ENCODE assay signal across 19 cellular contexts in the genomic region with DNA sequence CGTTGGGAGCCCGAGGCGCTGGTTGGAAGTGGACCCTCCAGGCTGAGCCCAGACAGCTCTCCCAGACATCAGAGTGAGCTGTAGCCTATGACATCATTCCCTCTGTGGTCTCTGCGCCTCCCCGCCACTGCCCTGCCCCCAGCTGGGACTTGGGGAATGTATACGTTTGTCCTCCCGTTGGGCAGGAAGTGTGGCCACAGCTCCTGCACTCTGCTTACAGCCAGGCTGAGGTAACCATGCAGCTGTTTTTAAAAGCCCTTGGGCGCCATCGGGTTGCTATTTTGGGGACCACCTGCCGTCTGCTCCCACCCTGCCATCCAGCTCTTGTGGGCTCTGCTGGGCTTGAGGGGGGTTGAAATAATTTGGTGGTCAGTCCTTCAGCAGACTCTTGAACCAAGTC. TPM values are rescaled to one million over a fixed set of nuclear protein-coding genes. Genes with fewer than 3 reads are reported as not detected.
DNase-seq lines count a peak whose midpoint lies in the region; ATAC-seq, FAIRE-seq and TF ChIP-seq lines count a peak whose summit lies in the region.
"Had no signal": no experiment of that assay in that cellular context is flagged by ENCODE, and none has a peak within 500 bp of the region (broad histone marks: within the 10 kb centered on the region; RNA-seq: fewer than 3 reads in every experiment).

No MANE protein-coding gene starts in this region.

- H3K4me3 ChIP-seq in NB4 (ENCODE audit: low read depth, low read length) = peak overlapping the region; percentile 7
- no peak overlapping the region for H3K4me3 ChIP-seq in H1 (ENCODE audit: extremely low read depth in 1 of 4, insufficient read depth in 2 of 4, low read depth in 3 of 4, low read length in 4 of 4)
- no peak overlapping the region for H3K4me3 ChIP-seq in foreskin fibroblast (ENCODE audit: low read depth in 1 of 2, low read length in 2 of 2)
- H3K4me3 ChIP-seq: lung had no signal

- no peak overlapping the region for H3K18ac ChIP-seq in H1 (ENCODE audit: extremely low read depth, low read length)

- H3K36me3 ChIP-seq in H1 (ENCODE audit: control insufficient read depth in 2 of 4, insufficient read depth in 4 of 4, low read length in 3 of 4) = peaks cover 48 to 100% (median 86%) of the 10 kb centered on the region in 4 experiments
- H3K36me3 ChIP-seq: neutrophil had no signal

- H2BK20ac ChIP-seq in H1 (ENCODE audit: low read length) = no peak overlapping the region

- H3K79me2 ChIP-seq in H1 (ENCODE audit: control insufficient read depth in 1 of 2, insufficient read depth in 2 of 2, low read length in 2 of 2) = peaks cover 0 to 61% of the 10 kb centered on the region in 2 experiments; a peak in 2 of 4 replicates

- TF ChIP-seq RAD21 in H1 (IDR thresholded peaks at IDR 0.05 in 1 of 2, conservative IDR thresholded peaks at IDR 0.05 in 1 of 2; ENCODE audit: low read depth in 2 of 2, low read length in 2 of 2) = no peak

- TF ChIP-seq CTCF in NB4 (IDR thresholded peaks at IDR 0.05; ENCODE audit: low read depth, low read length) (no peak), H1 (IDR thresholded peaks at IDR 0.05; ENCODE audit: control extremely low read depth in 1 of 3, insufficient read depth in 1 of 3, low read depth in 1 of 3, low read length in 3 of 3) (no peak), foreskin fibroblast (IDR thresholded peaks at IDR 0.05; ENCODE audit: low read depth, low read length) (no peak)

- no peaks in the 10 kb centered on the region for H3K23me2 ChIP-seq in H1 (ENCODE audit: low read depth, low read length)

- ATAC-seq in GM18861 (IDR thresholded peaks at IDR 0.05; ENCODE audit: unreplicated experiment) = no peak

- no peak overlapping the region for H3K14ac ChIP-seq in H1 (ENCODE audit: insufficient read length)

- H4K5ac ChIP-seq in H1 (ENCODE audit: insufficient read length, low read depth, low read length) = no peak overlapping the region

- H2AK5ac ChIP-seq in H1 (ENCODE audit: low read depth, low read length) = no peak overlapping the region

- no peaks in the 10 kb centered on the region for H3K27me3 ChIP-seq in H1 (replicated peaks in 1 of 4; ENCODE audit: control insufficient read depth in 3 of 4, extremely low read depth in 1 of 4, insufficient read depth in 3 of 4, low read length in 3 of 4)

- no peak overlapping the region for H4K8ac ChIP-seq in H1 (ENCODE audit: extremely low read depth, insufficient read depth, low read length)

- POLR2A ChIA-PET in H1 (lab: Charles Lee; ENCODE audit: partially characterized antibody) = interaction anchor here (0.6 to 12.7 kb wide), 16 partner anchors 6 to 1518 kb away, joined by 3 to 240 read pairs (median 4); a partner anchor contains a TSS

- H3K4me1 ChIP-seq in H1 (replicated peaks in 1 of 4; ENCODE audit: control insufficient read depth in 3 of 4, insufficient read depth in 4 of 4, low read length in 3 of 4) = peaks cover 3 to 14% (median 11%) of the 10 kb centered on the region in 4 experiments; a peak in 5 of 7 replicates

- peak; percentile 54 for DNase-seq in activated effector memory CD4-positive, alpha-beta T cell treated with anti-CD3 and anti-CD28 coated beads, Interleukin-2, amount 50 U/mL, for 16 hours
- no peak for DNase-seq in activated effector memory CD4-positive, alpha-beta T cell treated with Interleukin-2 at 50 U/mL for 16 hours
- DNase-seq in NB4 (ENCODE audit: low read depth) (peak; percentile 88), H1 (ENCODE audit: low read depth in 1 of 2, low spot score in 2 of 2) (no peak), NCI-H2196 treated with DMSO at 0.1 percent for 48 hours (lab: John Stamatoyannopoulos, UW; ENCODE audit: unreplicated experiment) (no peak), foreskin fibroblast (no peak), NCI-H510A (lab: John Stamatoyannopoulos, UW) (no peak)
- DNase-seq: 8988T; activated CD4-positive, alpha-beta T cell treated with anti-CD3 and anti-CD28 coated beads for 48 hours; activated T-cell treated with anti-CD3 and anti-CD28 coated beads, Interleukin-2, amount 50 U/mL, for 24 hours; CD4-positive, alpha-beta T cell; NCI-H1930; NCI-H748 treated with DMSO at 0.1 percent for 48 hours; T-helper 2 cell had no signal

- no peak overlapping the region for H3K23ac ChIP-seq in H1 (ENCODE audit: insufficient read length)

- no peak overlapping the region for H3K56ac ChIP-seq in H1 (replicated peaks; ENCODE audit: insufficient read length, low read depth, low read length)

- no peak overlapping the region for H4K91ac ChIP-seq in H1 (replicated peaks; ENCODE audit: insufficient read length, low read length)

- FAIRE-seq in H1 (lab: Jason Lieb, UNC) = no peak

- no peak overlapping the region for H2AFZ ChIP-seq in H1 (ENCODE audit: low read length)

- no peak overlapping the region for H2BK15ac ChIP-seq in H1 (ENCODE audit: low read length)

- no peak overlapping the region for H2BK120ac ChIP-seq in H1 (replicated peaks; ENCODE audit: low read depth, low read length)

- CTCF ChIA-PET in H1 (lab: Charles Lee; ENCODE audit: partially characterized antibody) = interaction anchor here (0.7 to 2.3 kb wide), 6 partner anchors 9 to 70 kb away, joined by 3 to 28 read pairs (median 3); no protein-coding TSS in a partner anchor

- H2BK5ac ChIP-seq in H1 (ENCODE audit: low read depth, low read length) = peak overlapping the region; percentile 13; the same call in 1 of the 2 replicates

- no peak overlapping the region for H3K4ac ChIP-seq in H1 (replicated peaks; ENCODE audit: insufficient read length, low read depth, low read length)

- peaks cover 13% of the 10 kb centered on the region for H3K79me1 ChIP-seq in H1 (ENCODE audit: low read depth, low read length)

- WGBS in H1 (ENCODE audit: extremely low coverage in 1 of 2, insufficient coverage in 1 of 2, insufficient read length in 1 of 2, insufficient replicate concordance in 2 of 2, low coverage in 1 of 2, low lambda C conversion rate in 2 of 2, missing lambda C conversion rate in 1 of 2), 2 experiments = 94% methylated on average over 10 of the region's 10 CpGs; no CpG with 5 or more reads in 1 of the 2 experiments

- no peak for TF ChIP-seq EP300 in H1 (IDR thresholded peaks at IDR 0.05; ENCODE audit: borderline replicate concordance in 1 of 2, low read depth in 2 of 2, low read length in 2 of 2)

- no peak overlapping the region for H3K9ac ChIP-seq in H1 (replicated peaks in 1 of 4; ENCODE audit: extremely low read depth in 1 of 4, low read depth in 3 of 4, low read length in 3 of 4)
- H3K9ac ChIP-seq: KMS-11 had no signal

- TF ChIP-seq POLR2A in NB4 (IDR thresholded peaks at IDR 0.05; ENCODE audit: extremely low read depth, insufficient read length) = no peak
- TF ChIP-seq POLR2A in H1 (IDR thresholded peaks at IDR 0.05; ENCODE audit: control extremely low read depth in 1 of 2, low read depth in 2 of 2, low read length in 2 of 2) = peak in 1 of 2 experiments; percentile 34; a peak in 1 of 3 replicates

- H3K27ac ChIP-seq in H1 (ENCODE audit: low read depth, low read length) = 0 out of 2 replicates have a peak overlapping the region, but pooled peaks have one; percentile 12
- H3K27ac ChIP-seq: KMS-11, neutrophil, RWPE1 had no signal

- peaks cover 0 to 13% of the 10 kb centered on the region in 2 experiments for H4K20me1 ChIP-seq in H1 (replicated peaks in 1 of 2; ENCODE audit: control insufficient read depth in 1 of 2, insufficient read depth in 2 of 2, low read length in 2 of 2)

- no peak overlapping the region for H3K4me2 ChIP-seq in H1 (ENCODE audit: insufficient read depth in 1 of 2, low read depth in 2 of 2, low read length in 2 of 2)
- H3K4me2 ChIP-seq: KMS-11 had no signal

- no peak overlapping the region for H2BK12ac ChIP-seq in H1 (ENCODE audit: low read depth, low read length)

- no peaks in the 10 kb centered on the region for H3K9me3 ChIP-seq in H1 (ENCODE audit: insufficient read depth in 2 of 2, low read depth in 1 of 2, low read length in 1 of 2)
- H3K9me3 ChIP-seq: neutrophil had no signal

TF ChIP-seq in H1, 55 proteins besides CTCF, POLR2A, EP300 and RAD21 (continues in another document):
- no peak for TF ChIP-seq BCL11A (IDR thresholded peaks at IDR 0.05; ENCODE audit: low read depth in 2 of 2, low read length in 2 of 2)
- TF ChIP-seq SP1 (IDR thresholded peaks at IDR 0.05; ENCODE audit: low read depth, low read length) = no peak
- no peak for TF ChIP-seq SP2 (IDR thresholded peaks at IDR 0.05; ENCODE audit: low read length)
- TF ChIP-seq SRF (IDR thresholded peaks at IDR 0.05; ENCODE audit: low read depth, low read length) = no peak
- no peak for TF ChIP-seq HDAC6 (IDR thresholded peaks at IDR 0.05; ENCODE audit: low read depth, low read length)
- TF ChIP-seq MAFK (IDR thresholded peaks at IDR 0.05; ENCODE audit: low read depth, low read length) = no peak
- TF ChIP-seq POLR2AphosphoS5 (IDR thresholded peaks at IDR 0.05; ENCODE audit: low read depth, low read length) = no peak; the same call in 1 of the 2 replicates
- TF ChIP-seq CEBPB (IDR thresholded peaks at IDR 0.05; ENCODE audit: low read depth, low read length) = no peak
- no peak for TF ChIP-seq SUZ12 (IDR thresholded peaks at IDR 0.05; ENCODE audit: low read length)
- no peak for TF ChIP-seq GTF2F1 (IDR thresholded peaks at IDR 0.05; ENCODE audit: borderline replicate concordance, low read depth, low read length)
- no peak for TF ChIP-seq RXRA (IDR thresholded peaks at IDR 0.05; ENCODE audit: insufficient read depth, low read depth, low read length)
- TF ChIP-seq CHD2 (IDR thresholded peaks at IDR 0.05; ENCODE audit: low read length) = no peak
- no peak for TF ChIP-seq GABPA (IDR thresholded peaks at IDR 0.05; ENCODE audit: borderline replicate concordance, insufficient read depth, low read length)

RNA-seq across cellular contexts. Expression of a gene that starts 7.8 kb away (rescaled TPM):
- 184 and 187 TPM in 2 replicates for total RNA-seq in H1 (2021; fragmentation: NEBNext Ultra II Directional; extraction: Animal tissue kit (Norgen Biotek cat#: 25700))
- 44.0 and 51.4 TPM in 2 replicates for polyA plus RNA-seq in H1 (2011; rRNA removed)
- 58.3 TPM for polyA plus RNA-seq in H1 (2011; cell fraction: cytosol; rRNA removed)
- polyA plus RNA-seq in H1 (2011; cell fraction: nucleus; rRNA removed) = 162 TPM
- polyA plus RNA-seq in H1 (2012, experiment 1 of 2) = 80.3 to 102 TPM (median 93.1 TPM) in 4 replicates
- polyA plus RNA-seq in H1 (2012, experiment 2 of 2) = 13.9 TPM
- 125 TPM for polyA plus RNA-seq in H1 (2013, experiment 1 of 2)
- 109 TPM for polyA plus RNA-seq in H1 (2013, experiment 2 of 2)
- 145 and 147 TPM in 2 replicates for polyA minus RNA-seq in H1 (2011; rRNA and poly(A)+ RNA removed)
- 113 TPM for polyA minus RNA-seq in H1 (2011; cell fraction: cytosol; rRNA and poly(A)+ RNA removed)
- polyA minus RNA-seq in H1 (2011; cell fraction: nucleus; rRNA and poly(A)+ RNA removed) = 237 TPM

RNA-seq across cellular contexts. Expression of a gene that starts 57.5 kb away (rescaled TPM):
- total RNA-seq in H1 (2021; fragmentation: NEBNext Ultra II Directional; extraction: Animal tissue kit (Norgen Biotek cat#: 25700)) = 36.0 and 39.9 TPM in 2 replicates
- polyA plus RNA-seq in H1 (2011; rRNA removed) = 15.7 and 18.1 TPM in 2 replicates
- 17.6 TPM for polyA plus RNA-seq in H1 (2011; cell fraction: cytosol; rRNA removed)
- 14.5 TPM for polyA plus RNA-seq in H1 (2011; cell fraction: nucleus; rRNA removed)
- polyA plus RNA-seq in H1 (2012, experiment 1 of 2) = 17.1 to 25.9 TPM (median 19.9 TPM) in 4 replicates
- 3.5 TPM for polyA plus RNA-seq in H1 (2012, experiment 2 of 2)
- polyA plus RNA-seq in H1 (2013, experiment 1 of 2) = 24.0 TPM
- 20.7 TPM for polyA plus RNA-seq in H1 (2013, experiment 2 of 2)
- polyA minus RNA-seq in H1 (2011; rRNA and poly(A)+ RNA removed) = 29.8 and 44.0 TPM in 2 replicates
- 27.1 TPM for polyA minus RNA-seq in H1 (2011; cell fraction: cytosol; rRNA and poly(A)+ RNA removed)
- polyA minus RNA-seq in H1 (2011; cell fraction: nucleus; rRNA and poly(A)+ RNA removed) = 45.1 TPM

Comparison
In these comparisons a context has a peak if more than half of its experiments do, and no peak if none do; other contexts are left out.
1. DNase-seq: peak in activated effector memory CD4-positive, alpha-beta T cell treated with anti-CD3 and anti-CD28 coated beads, Interleukin-2, amount 50 U/mL, for 16 hours (single experiment) and NB4 (single experiment); none in activated effector memory CD4-positive, alpha-beta T cell treated with Interleukin-2 at 50 U/mL for 16 hours (single experiment), H1 (0 of 2), NCI-H2196 treated with DMSO at 0.1 percent for 48 hours (single experiment), foreskin fibroblast (0 of 2) and NCI-H510A (single experiment).